ENCODE assay signal across 1 cellular context in the genomic region with DNA sequence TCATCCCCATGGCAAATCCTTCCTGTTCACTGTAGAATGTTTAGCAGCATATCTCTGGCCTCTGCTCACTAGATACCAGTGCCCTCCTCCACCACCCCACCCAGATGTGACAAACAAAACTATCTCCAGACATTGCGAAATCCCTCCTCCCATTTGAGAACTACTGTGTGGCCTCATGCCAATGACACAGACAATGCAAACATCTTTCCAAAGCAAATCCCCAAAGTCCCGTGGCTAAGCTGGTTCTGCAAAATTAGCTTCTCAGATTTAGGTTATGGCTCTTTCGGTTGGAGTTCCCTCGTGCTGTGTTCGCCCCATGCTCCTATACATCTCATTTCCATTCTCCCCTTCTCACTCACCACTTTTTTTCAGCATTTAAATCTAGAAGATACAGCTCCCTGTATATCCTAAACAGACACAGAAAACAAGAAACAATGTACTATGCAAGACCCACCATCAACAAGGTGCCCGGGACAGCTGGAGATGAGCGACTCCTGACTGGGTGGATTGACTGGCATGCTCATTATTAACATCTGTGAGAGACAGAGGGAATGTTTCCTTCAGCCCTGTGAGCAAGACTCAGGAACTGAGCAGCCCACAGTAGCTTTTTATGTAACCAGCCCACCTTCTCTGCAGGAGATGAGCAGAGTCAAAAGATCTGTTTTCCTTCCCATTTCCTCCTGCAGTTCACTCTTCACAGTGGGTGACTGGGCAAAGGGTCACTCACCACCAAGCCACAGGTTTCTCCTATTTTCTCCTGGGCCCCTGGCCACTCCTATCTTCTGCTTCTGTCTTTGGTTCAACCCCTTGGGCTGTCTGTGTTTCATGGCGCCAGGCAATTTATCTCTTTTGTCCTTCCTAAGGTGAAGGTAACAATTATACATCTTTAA.
TF ChIP-seq lines count a peak whose summit lies in the region.

No MANE protein-coding gene starts in this region.

TF ChIP-seq in HepG2, 621 proteins besides CTCF, POLR2A, EP300 and RAD21 (continued from another document and continues in another):
- TF ChIP-seq NFKB2 (CRISPR knock-in tag; IDR thresholded peaks at IDR 0.05; ENCODE audit: borderline replicate concordance) (no peak), ZNF652 (CRISPR knock-in tag; IDR thresholded peaks at IDR 0.05; ENCODE audit: borderline replicate concordance, low read depth) (peak; percentile 33; the same call in 1 of the 2 replicates), ZFP36 (IDR thresholded peaks at IDR 0.05; ENCODE audit: borderline replicate concordance, low read depth, low read length, partially characterized antibody) (no peak), LCORL (IDR thresholded peaks at IDR 0.05) (no peak), LCORL (CRISPR knock-in tag; IDR thresholded peaks at IDR 0.05) (peak; percentile 97), ZNF780A (CRISPR knock-in tag; IDR thresholded peaks at IDR 0.05) (no peak), ZNF883 (CRISPR knock-in tag; IDR thresholded peaks at IDR 0.05; ENCODE audit: not compliant biosample characterization) (no peak), ZNF335 (CRISPR knock-in tag; IDR thresholded peaks at IDR 0.05) (no peak), SP5 (CRISPR knock-in tag; IDR thresholded peaks at IDR 0.05; ENCODE audit: borderline replicate concordance, low read depth) (peak; percentile 95), ZNF101 (CRISPR knock-in tag; IDR thresholded peaks at IDR 0.05; ENCODE audit: borderline replicate concordance, low read depth) (no peak), ZNF205 (CRISPR knock-in tag; IDR thresholded peaks at IDR 0.05) (0 out of 2 replicates have a peak, but pooled peaks have one; percentile 32), CEBPG (CRISPR knock-in tag; IDR thresholded peaks at IDR 0.05) (peak; percentile 98), ZNF33A (CRISPR knock-in tag; IDR thresholded peaks at IDR 0.05; ENCODE audit: borderline replicate concordance) (no peak), HMGA1 (CRISPR knock-in tag; conservative IDR thresholded peaks at IDR 0.05) (no peak), ZNF572 (CRISPR knock-in tag; IDR thresholded peaks at IDR 0.05) (no peak), ZNF510 (CRISPR knock-in tag; IDR thresholded peaks at IDR 0.05; ENCODE audit: low read depth) (0 out of 2 replicates have a peak, but pooled peaks have one; percentile 44), MAFG (CRISPR knock-in tag; IDR thresholded peaks at IDR 0.05) (no peak), NFIC (IDR thresholded peaks at IDR 0.05; ENCODE audit: low read length) (peak; percentile 91), TCF7L2 (IDR thresholded peaks at IDR 0.05; ENCODE audit: low read depth, low read length) (no peak), SETDB1 (CRISPR knock-in tag; IDR thresholded peaks at IDR 0.05; ENCODE audit: borderline replicate concordance) (no peak), ZNF619 (CRISPR knock-in tag; IDR thresholded peaks at IDR 0.05) (no peak), IRF2 (CRISPR knock-in tag; IDR thresholded peaks at IDR 0.05) (peak; percentile 76; the same call in 1 of the 2 replicates), ZNF251 (CRISPR knock-in tag; IDR thresholded peaks at IDR 0.05) (no peak)
- TF ChIP-seq, protein P1, sequence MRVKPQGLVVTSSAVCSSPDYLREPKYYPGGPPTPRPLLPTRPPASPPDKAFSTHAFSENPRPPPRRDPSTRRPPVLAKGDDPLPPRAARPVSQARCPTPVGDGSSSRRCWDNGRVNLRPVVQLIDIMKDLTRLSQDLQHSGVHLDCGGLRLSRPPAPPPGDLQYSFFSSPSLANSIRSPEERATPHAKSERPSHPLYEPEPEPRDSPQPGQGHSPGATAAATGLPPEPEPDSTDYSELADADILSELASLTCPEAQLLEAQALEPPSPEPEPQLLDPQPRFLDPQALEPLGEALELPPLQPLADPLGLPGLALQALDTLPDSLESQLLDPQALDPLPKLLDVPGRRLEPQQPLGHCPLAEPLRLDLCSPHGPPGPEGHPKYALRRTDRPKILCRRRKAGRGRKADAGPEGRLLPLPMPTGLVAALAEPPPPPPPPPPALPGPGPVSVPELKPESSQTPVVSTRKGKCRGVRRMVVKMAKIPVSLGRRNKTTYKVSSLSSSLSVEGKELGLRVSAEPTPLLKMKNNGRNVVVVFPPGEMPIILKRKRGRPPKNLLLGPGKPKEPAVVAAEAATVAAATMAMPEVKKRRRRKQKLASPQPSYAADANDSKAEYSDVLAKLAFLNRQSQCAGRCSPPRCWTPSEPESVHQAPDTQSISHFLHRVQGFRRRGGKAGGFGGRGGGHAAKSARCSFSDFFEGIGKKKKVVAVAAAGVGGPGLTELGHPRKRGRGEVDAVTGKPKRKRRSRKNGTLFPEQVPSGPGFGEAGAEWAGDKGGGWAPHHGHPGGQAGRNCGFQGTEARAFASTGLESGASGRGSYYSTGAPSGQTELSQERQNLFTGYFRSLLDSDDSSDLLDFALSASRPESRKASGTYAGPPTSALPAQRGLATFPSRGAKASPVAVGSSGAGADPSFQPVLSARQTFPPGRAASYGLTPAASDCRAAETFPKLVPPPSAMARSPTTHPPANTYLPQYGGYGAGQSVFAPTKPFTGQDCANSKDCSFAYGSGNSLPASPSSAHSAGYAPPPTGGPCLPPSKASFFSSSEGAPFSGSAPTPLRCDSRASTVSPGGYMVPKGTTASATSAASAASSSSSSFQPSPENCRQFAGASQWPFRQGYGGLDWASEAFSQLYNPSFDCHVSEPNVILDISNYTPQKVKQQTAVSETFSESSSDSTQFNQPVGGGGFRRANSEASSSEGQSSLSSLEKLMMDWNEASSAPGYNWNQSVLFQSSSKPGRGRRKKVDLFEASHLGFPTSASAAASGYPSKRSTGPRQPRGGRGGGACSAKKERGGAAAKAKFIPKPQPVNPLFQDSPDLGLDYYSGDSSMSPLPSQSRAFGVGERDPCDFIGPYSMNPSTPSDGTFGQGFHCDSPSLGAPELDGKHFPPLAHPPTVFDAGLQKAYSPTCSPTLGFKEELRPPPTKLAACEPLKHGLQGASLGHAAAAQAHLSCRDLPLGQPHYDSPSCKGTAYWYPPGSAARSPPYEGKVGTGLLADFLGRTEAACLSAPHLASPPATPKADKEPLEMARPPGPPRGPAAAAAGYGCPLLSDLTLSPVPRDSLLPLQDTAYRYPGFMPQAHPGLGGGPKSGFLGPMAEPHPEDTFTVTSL (CRISPR knock-in tag; IDR thresholded peaks at IDR 0.05; ENCODE audit: borderline replicate concordance): peak; percentile 86; the same call in 1 of the 2 replicates
- TF ChIP-seq, protein P2, sequence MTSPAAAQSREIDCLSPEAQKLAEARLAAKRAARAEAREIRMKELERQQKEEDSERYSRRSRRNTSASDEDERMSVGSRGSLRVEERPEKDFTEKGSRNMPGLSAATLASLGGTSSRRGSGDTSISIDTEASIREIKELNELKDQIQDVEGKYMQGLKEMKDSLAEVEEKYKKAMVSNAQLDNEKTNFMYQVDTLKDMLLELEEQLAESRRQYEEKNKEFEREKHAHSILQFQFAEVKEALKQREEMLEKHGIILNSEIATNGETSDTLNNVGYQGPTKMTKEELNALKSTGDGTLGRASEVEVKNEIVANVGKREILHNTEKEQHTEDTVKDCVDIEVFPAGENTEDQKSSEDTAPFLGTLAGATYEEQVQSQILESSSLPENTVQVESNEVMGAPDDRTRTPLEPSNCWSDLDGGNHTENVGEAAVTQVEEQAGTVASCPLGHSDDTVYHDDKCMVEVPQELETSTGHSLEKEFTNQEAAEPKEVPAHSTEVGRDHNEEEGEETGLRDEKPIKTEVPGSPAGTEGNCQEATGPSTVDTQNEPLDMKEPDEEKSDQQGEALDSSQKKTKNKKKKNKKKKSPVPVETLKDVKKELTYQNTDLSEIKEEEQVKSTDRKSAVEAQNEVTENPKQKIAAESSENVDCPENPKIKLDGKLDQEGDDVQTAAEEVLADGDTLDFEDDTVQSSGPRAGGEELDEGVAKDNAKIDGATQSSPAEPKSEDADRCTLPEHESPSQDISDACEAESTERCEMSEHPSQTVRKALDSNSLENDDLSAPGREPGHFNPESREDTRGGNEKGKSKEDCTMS (CRISPR knock-in tag; conservative IDR thresholded peaks at IDR 0.05): no peak
- TF ChIP-seq, protein P3, sequence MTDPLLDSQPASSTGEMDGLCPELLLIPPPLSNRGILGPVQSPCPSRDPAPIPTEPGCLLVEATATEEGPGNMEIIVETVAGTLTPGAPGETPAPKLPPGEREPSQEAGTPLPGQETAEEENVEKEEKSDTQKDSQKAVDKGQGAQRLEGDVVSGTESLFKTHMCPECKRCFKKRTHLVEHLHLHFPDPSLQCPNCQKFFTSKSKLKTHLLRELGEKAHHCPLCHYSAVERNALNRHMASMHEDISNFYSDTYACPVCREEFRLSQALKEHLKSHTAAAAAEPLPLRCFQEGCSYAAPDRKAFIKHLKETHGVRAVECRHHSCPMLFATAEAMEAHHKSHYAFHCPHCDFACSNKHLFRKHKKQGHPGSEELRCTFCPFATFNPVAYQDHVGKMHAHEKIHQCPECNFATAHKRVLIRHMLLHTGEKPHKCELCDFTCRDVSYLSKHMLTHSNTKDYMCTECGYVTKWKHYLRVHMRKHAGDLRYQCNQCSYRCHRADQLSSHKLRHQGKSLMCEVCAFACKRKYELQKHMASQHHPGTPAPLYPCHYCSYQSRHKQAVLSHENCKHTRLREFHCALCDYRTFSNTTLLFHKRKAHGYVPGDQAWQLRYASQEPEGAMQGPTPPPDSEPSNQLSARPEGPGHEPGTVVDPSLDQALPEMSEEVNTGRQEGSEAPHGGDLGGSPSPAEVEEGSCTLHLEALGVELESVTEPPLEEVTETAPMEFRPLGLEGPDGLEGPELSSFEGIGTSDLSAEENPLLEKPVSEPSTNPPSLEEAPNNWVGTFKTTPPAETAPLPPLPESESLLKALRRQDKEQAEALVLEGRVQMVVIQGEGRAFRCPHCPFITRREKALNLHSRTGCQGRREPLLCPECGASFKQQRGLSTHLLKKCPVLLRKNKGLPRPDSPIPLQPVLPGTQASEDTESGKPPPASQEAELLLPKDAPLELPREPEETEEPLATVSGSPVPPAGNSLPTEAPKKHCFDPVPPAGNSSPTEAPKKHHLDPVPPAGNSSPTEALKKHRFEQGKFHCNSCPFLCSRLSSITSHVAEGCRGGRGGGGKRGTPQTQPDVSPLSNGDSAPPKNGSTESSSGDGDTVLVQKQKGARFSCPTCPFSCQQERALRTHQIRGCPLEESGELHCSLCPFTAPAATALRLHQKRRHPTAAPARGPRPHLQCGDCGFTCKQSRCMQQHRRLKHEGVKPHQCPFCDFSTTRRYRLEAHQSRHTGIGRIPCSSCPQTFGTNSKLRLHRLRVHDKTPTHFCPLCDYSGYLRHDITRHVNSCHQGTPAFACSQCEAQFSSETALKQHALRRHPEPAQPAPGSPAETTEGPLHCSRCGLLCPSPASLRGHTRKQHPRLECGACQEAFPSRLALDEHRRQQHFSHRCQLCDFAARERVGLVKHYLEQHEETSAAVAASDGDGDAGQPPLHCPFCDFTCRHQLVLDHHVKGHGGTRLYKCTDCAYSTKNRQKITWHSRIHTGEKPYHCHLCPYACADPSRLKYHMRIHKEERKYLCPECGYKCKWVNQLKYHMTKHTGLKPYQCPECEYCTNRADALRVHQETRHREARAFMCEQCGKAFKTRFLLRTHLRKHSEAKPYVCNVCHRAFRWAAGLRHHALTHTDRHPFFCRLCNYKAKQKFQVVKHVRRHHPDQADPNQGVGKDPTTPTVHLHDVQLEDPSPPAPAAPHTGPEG (CRISPR knock-in tag; IDR thresholded peaks at IDR 0.05): no peak
- TF ChIP-seq, protein P4, sequence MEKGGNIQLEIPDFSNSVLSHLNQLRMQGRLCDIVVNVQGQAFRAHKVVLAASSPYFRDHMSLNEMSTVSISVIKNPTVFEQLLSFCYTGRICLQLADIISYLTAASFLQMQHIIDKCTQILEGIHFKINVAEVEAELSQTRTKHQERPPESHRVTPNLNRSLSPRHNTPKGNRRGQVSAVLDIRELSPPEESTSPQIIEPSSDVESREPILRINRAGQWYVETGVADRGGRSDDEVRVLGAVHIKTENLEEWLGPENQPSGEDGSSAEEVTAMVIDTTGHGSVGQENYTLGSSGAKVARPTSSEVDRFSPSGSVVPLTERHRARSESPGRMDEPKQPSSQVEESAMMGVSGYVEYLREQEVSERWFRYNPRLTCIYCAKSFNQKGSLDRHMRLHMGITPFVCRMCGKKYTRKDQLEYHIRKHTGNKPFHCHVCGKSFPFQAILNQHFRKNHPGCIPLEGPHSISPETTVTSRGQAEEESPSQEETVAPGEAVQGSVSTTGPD (CRISPR knock-in tag; IDR thresholded peaks at IDR 0.05): no peak
- TF ChIP-seq, protein P5, sequence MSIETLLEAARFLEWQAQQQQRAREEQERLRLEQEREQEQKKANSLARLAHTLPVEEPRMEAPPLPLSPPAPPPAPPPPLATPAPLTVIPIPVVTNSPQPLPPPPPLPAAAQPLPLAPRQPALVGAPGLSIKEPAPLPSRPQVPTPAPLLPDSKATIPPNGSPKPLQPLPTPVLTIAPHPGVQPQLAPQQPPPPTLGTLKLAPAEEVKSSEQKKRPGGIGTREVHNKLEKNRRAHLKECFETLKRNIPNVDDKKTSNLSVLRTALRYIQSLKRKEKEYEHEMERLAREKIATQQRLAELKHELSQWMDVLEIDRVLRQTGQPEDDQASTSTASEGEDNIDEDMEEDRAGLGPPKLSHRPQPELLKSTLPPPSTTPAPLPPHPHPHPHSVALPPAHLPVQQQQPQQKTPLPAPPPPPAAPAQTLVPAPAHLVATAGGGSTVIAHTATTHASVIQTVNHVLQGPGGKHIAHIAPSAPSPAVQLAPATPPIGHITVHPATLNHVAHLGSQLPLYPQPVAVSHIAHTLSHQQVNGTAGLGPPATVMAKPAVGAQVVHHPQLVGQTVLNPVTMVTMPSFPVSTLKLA (IDR thresholded peaks at IDR 0.05): no peak
- TF ChIP-seq, protein P6, sequence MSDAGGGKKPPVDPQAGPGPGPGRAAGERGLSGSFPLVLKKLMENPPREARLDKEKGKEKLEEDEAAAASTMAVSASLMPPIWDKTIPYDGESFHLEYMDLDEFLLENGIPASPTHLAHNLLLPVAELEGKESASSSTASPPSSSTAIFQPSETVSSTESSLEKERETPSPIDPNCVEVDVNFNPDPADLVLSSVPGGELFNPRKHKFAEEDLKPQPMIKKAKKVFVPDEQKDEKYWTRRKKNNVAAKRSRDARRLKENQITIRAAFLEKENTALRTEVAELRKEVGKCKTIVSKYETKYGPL (CRISPR knock-in tag; IDR thresholded peaks at IDR 0.05): no peak
- TF ChIP-seq, protein P7, sequence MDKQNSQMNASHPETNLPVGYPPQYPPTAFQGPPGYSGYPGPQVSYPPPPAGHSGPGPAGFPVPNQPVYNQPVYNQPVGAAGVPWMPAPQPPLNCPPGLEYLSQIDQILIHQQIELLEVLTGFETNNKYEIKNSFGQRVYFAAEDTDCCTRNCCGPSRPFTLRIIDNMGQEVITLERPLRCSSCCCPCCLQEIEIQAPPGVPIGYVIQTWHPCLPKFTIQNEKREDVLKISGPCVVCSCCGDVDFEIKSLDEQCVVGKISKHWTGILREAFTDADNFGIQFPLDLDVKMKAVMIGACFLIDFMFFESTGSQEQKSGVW (CRISPR knock-in tag; IDR thresholded peaks at IDR 0.05; ENCODE audit: borderline replicate concordance): no peak
- TF ChIP-seq, protein P8, sequence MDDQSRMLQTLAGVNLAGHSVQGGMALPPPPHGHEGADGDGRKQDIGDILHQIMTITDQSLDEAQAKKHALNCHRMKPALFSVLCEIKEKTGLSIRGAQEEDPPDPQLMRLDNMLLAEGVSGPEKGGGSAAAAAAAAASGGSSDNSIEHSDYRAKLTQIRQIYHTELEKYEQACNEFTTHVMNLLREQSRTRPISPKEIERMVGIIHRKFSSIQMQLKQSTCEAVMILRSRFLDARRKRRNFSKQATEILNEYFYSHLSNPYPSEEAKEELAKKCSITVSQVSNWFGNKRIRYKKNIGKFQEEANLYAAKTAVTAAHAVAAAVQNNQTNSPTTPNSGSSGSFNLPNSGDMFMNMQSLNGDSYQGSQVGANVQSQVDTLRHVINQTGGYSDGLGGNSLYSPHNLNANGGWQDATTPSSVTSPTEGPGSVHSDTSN (CRISPR knock-in tag; IDR thresholded peaks at IDR 0.05; ENCODE audit: borderline replicate concordance): no peak
